Comparison of ENCODE assay signal across 10 cellular contexts in genomic region chr1:1775364-1776226, GRCh38. TPM values are rescaled to one million over a fixed set of nuclear protein-coding genes. Genes with fewer than 3 reads are reported as not detected.
DNase-seq lines count a peak whose midpoint lies in the region; ATAC-seq and TF ChIP-seq lines count a peak whose summit lies in the region.
"Had no signal": no experiment of that assay in that cellular context is flagged by ENCODE, and none has a peak within 500 bp of the region (broad histone marks: within the 10 kb centered on the region; RNA-seq: fewer than 3 reads in every experiment).

No MANE protein-coding gene starts in this region.

- H3K9me2 ChIP-seq in MM.1S (replicated peaks; ENCODE audit: insufficient read depth, low read length) = no peaks in the 10 kb centered on the region

- no peak overlapping the region for H3K4me3 ChIP-seq in MM.1S (ENCODE audit: low read length)
- no peak overlapping the region for H3K4me3 ChIP-seq in neuronal stem cell (ENCODE audit: low read length in 2 of 2)

- no CpG with 5 or more reads among the region's 11 CpGs for WGBS in neuronal stem cell (ENCODE audit: extremely low coverage in 2 of 2, insufficient read length in 2 of 2, insufficient replicate concordance in 1 of 2), 2 donors

- peaks cover 17% of the 10 kb centered on the region for H3F3A ChIP-seq in MM.1S (ENCODE audit: insufficient read depth, low read length)

- peaks cover 9% of the 10 kb centered on the region for H3K79me1 ChIP-seq in neuronal stem cell (ENCODE audit: low read depth, low read length)

- peak overlapping the region; percentile 29; the same call in 1 of the 2 replicates for H3K4me2 ChIP-seq in MM.1S (ENCODE audit: low read depth, low read length)
- no peak overlapping the region for H3K4me2 ChIP-seq in neuronal stem cell (ENCODE audit: insufficient read depth, low read length, poor library complexity, severe bottlenecking)

- H3K36me3 Mint-ChIP-seq in activated naive CD8-positive, alpha-beta T cell treated with anti-CD3 and anti-CD28 coated beads, Interleukin-2, amount 10 ng/mL, durations not matched to agents 7 days and 5 days = peaks cover 24% of the 10 kb centered on the region

- H4K8ac ChIP-seq in neuronal stem cell (ENCODE audit: low read depth, low read length) = no peak overlapping the region

- no peak overlapping the region for H2AK5ac ChIP-seq in neuronal stem cell (ENCODE audit: low read depth, low read length)

- no peak overlapping the region for H4K91ac ChIP-seq in neuronal stem cell (ENCODE audit: low read depth, low read length, poor library complexity)

- H3K4me1 ChIP-seq in MM.1S (ENCODE audit: low read length) (peaks cover 25% of the 10 kb centered on the region), neuronal stem cell (ENCODE audit: control insufficient read depth in 2 of 2, insufficient read depth in 1 of 2, low read depth in 1 of 2, low read length in 2 of 2) (peaks cover 15 to 23% of the 10 kb centered on the region in 2 donors)

- peaks cover 36% of the 10 kb centered on the region for H3K4me1 Mint-ChIP-seq in activated naive CD8-positive, alpha-beta T cell treated with anti-CD3 and anti-CD28 coated beads, Interleukin-2, amount 10 ng/mL, durations not matched to agents 7 days and 5 days

- no peak overlapping the region for H3K23ac ChIP-seq in neuronal stem cell (ENCODE audit: low read depth, low read length, poor library complexity)

- no peaks in the 10 kb centered on the region for H3K27me3 Mint-ChIP-seq in activated naive CD8-positive, alpha-beta T cell treated with anti-CD3 and anti-CD28 coated beads, Interleukin-2, amount 10 ng/mL, durations not matched to agents 7 days and 5 days

- H3K4ac ChIP-seq in neuronal stem cell (ENCODE audit: low read length) = no peak overlapping the region

- H3K36me3 ChIP-seq in MM.1S (replicated peaks; ENCODE audit: insufficient read depth, low read length) (no peaks in the 10 kb centered on the region; the same call in none of the 2 replicates), neuronal stem cell (replicated peaks in 1 of 2; ENCODE audit: control insufficient read depth in 2 of 2, insufficient read depth in 2 of 2, low read length in 2 of 2) (peaks cover 5 to 20% of the 10 kb centered on the region in 2 donors)

- DNase-seq in ELF-1 (ENCODE audit: low read depth, low spot score) (peak; percentile 17), MM.1S (peak; percentile 21), neuronal stem cell (ENCODE audit: low spot score) (no peak), AG20443 (ENCODE audit: low spot score) (no peak), DMS153 (lab: John Stamatoyannopoulos, UW) (no peak)
- DNase-seq in activated naive CD8-positive, alpha-beta T cell treated with anti-CD3 and anti-CD28 coated beads, Interleukin-2, amount 10 ng/mL, durations not matched to agents 7 days and 5 days = no peak
- DNase-seq: effector memory CD4-positive, alpha-beta T cell; GOT3 had no signal

- peak overlapping the region; percentile 53 for H3K4me3 Mint-ChIP-seq in activated naive CD8-positive, alpha-beta T cell treated with anti-CD3 and anti-CD28 coated beads, Interleukin-2, amount 10 ng/mL, durations not matched to agents 7 days and 5 days

- H3K9ac ChIP-seq in MM.1S (ENCODE audit: low read length) (no peak overlapping the region), neuronal stem cell (ENCODE audit: low read depth, low read length, poor library complexity) (no peak overlapping the region)

- H3K27ac ChIP-seq in MM.1S (ENCODE audit: low read length) = peak overlapping the region; percentile 27; the same call in 1 of the 2 replicates
- H3K27ac ChIP-seq in neuronal stem cell (replicated peaks; ENCODE audit: low read length) = peak overlapping the region; percentile 18

- no peaks in the 10 kb centered on the region for H3K9me3 ChIP-seq in MM.1S (replicated peaks; ENCODE audit: insufficient read depth, low read length)
- H3K9me3 ChIP-seq in neuronal stem cell (replicated peaks in 1 of 2; ENCODE audit: control insufficient read depth in 2 of 2, insufficient read depth in 1 of 2, low read depth in 1 of 2, low read length in 2 of 2) = peaks cover 4 to 5% of the 10 kb centered on the region in 2 donors

- H3K18ac ChIP-seq in neuronal stem cell (ENCODE audit: low read length) = no peak overlapping the region

- no peak overlapping the region for H2BK120ac ChIP-seq in neuronal stem cell (ENCODE audit: low read depth, low read length)

- no peak overlapping the region for H2BK15ac ChIP-seq in neuronal stem cell (ENCODE audit: low read length)

- ATAC-seq in activated naive CD8-positive, alpha-beta T cell treated with anti-CD3 and anti-CD28 coated beads, Interleukin-2, amount 10 ng/mL, durations not matched to agents 7 days and 5 days (ENCODE audit: low read depth) = no peak
- ATAC-seq in GM21526 (IDR thresholded peaks at IDR 0.05; ENCODE audit: low FRiP score, unreplicated experiment) (no peak), GM21825 (IDR thresholded peaks at IDR 0.05; ENCODE audit: unreplicated experiment) (no peak)

- POLR2A ChIA-PET in activated naive CD8-positive, alpha-beta T cell treated with anti-CD3 and anti-CD28 coated beads, Interleukin-2, amount 10 ng/mL, durations not matched to agents 7 days and 5 days (lab: Charles Lee) = interaction anchor here (0.5 to 0.7 kb wide), 2 partner anchors 10 to 130 kb away, joined by 3 read pairs; no protein-coding TSS in a partner anchor

- H3K79me2 ChIP-seq in MM.1S (ENCODE audit: low read length) = peaks cover 73% of the 10 kb centered on the region

- H2BK12ac ChIP-seq in neuronal stem cell (ENCODE audit: low read length) = no peak overlapping the region

- H2BK5ac ChIP-seq in neuronal stem cell (ENCODE audit: low read length) = no peak overlapping the region

- H4K20me1 ChIP-seq in MM.1S (ENCODE audit: insufficient read depth, low read length) = 0 out of 2 replicates have a peak, but pooled peaks cover 6% of the 10 kb centered on the region

- TF ChIP-seq CTCF in MM.1S (IDR thresholded peaks at IDR 0.05; ENCODE audit: low read length) = no peak

- H2AFZ ChIP-seq in MM.1S (ENCODE audit: low read length) (no peak overlapping the region), neuronal stem cell (ENCODE audit: low read length) (no peak overlapping the region)

- peaks cover 4% of the 10 kb centered on the region for H3K9me3 Mint-ChIP-seq in activated naive CD8-positive, alpha-beta T cell treated with anti-CD3 and anti-CD28 coated beads, Interleukin-2, amount 10 ng/mL, durations not matched to agents 7 days and 5 days

- no peak overlapping the region for H3K14ac ChIP-seq in neuronal stem cell (ENCODE audit: low read length)

- peak overlapping the region; percentile 76 for H3K27ac Mint-ChIP-seq in activated naive CD8-positive, alpha-beta T cell treated with anti-CD3 and anti-CD28 coated beads, Interleukin-2, amount 10 ng/mL, durations not matched to agents 7 days and 5 days

- no peaks in the 10 kb centered on the region for H3K27me3 ChIP-seq in MM.1S (replicated peaks; ENCODE audit: insufficient read depth, low read length)
- H3K27me3 ChIP-seq in neuronal stem cell (ENCODE audit: control insufficient read depth in 3 of 3, insufficient read depth in 3 of 3, low read depth in 1 of 3, low read length in 3 of 3) = peaks cover 0 to 10% (median 0%) of the 10 kb centered on the region in 3 experiments

RNA-seq across cellular contexts. Expression of gene NADK, which starts 2.7 kb away (rescaled TPM):
- total RNA-seq in activated naive CD8-positive, alpha-beta T cell treated with anti-CD3 and anti-CD28 coated beads, Interleukin-2, amount 10 ng/mL, durations not matched to agents 7 days and 5 days = 10 to 100 TPM; 69.7 to 74.3 TPM
- polyA plus RNA-seq in neuronal stem cell (2013, experiment 1 of 2) = 45.5 TPM
- polyA plus RNA-seq in neuronal stem cell (2013, experiment 2 of 2) = 43.7 TPM

RNA-seq across cellular contexts. Expression of gene CDK11A, which starts 51.4 kb away (rescaled TPM):
- total RNA-seq in activated naive CD8-positive, alpha-beta T cell treated with anti-CD3 and anti-CD28 coated beads, Interleukin-2, amount 10 ng/mL, durations not matched to agents 7 days and 5 days = 100 to 1,000 TPM; 104 to 106 TPM
- polyA plus RNA-seq in neuronal stem cell (2013, experiment 1 of 2) = 23.9 TPM
- polyA plus RNA-seq in neuronal stem cell (2013, experiment 2 of 2) = 23.6 TPM

Comparison
In these comparisons a context has a peak if more than half of its experiments do, and no peak if none do; other contexts are left out.
1. DNase-seq: peak in ELF-1 (single experiment) and MM.1S (single experiment); none in activated naive CD8-positive, alpha-beta T cell treated with anti-CD3 and anti-CD28 coated beads, Interleukin-2, amount 10 ng/mL, durations not matched to agents 7 days and 5 days (single experiment), neuronal stem cell (single experiment), AG20443 (single experiment) and DMS153 (single experiment).